In the genomic region with DNA sequence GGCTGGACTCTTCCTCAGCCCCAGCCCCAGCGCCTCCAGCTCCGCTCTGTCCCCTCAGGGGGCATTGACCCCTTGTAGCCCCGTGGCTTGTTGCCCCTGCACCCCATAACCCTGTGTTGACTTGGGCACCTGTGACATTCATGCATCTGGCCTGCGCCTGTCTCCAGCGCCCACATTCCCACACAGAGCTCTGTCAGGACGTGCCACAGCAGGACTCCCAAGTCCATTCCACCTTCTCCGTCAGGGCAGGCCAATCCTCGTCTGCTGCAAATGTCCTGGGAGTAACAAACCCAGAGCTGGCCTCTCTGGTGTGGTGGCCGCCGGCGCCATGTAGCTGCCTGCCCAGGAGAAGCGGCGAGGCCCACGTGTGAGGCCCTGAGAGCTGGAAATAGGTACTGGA, we compare ENCODE assay signal across 23 cellular contexts.
DNase-seq lines count a peak whose midpoint lies in the region; ATAC-seq, FAIRE-seq and TF ChIP-seq lines count a peak whose summit lies in the region.
"Had no signal": no experiment of that assay in that cellular context is flagged by ENCODE, and none has a peak within 500 bp of the region (broad histone marks: within the 10 kb centered on the region; RNA-seq: fewer than 3 reads in every experiment).

No MANE protein-coding gene starts in this region.

- dilution Hi-C loops in mammary epithelial cell (cut with HindIII; ENCODE audit: low sequenced_read_pairs) = no loop called here

- peak overlapping the region; percentile 94 for H3K27ac ChIP-seq in left ventricle myocardium inferior (replicated peaks)
- H3K27ac ChIP-seq in mammary epithelial cell (ENCODE audit: insufficient read depth, low read depth, low read length) = no peak overlapping the region
- H3K27ac ChIP-seq in HepG2 (ENCODE audit: extremely low read length, insufficient read depth, low read length) = peak overlapping the region; percentile 48
- H3K27ac ChIP-seq in thyroid gland = peak overlapping the region; percentile 70 to 82 (median 76)
- H3K27ac ChIP-seq in adrenal gland = no peak overlapping the region
- H3K27ac ChIP-seq: colonic mucosa, PC-9, SJSA1 had no signal

- TF ChIP-seq CTCF in left ventricle myocardium inferior (IDR thresholded peaks at IDR 0.05; ENCODE audit: borderline replicate concordance) (no peak), mammary epithelial cell (conservative IDR thresholded peaks at IDR 0.05 in 1 of 2, IDR thresholded peaks at IDR 0.05 in 1 of 2; ENCODE audit: extremely low read depth in 1 of 2, insufficient read depth in 1 of 2, low read depth in 1 of 2, low read length in 2 of 2) (no peak), HepG2 (CRISPR knock-in tag; IDR thresholded peaks at IDR 0.05) (no peak), thyroid gland (IDR thresholded peaks at IDR 0.05) (no peak), adrenal gland (IDR thresholded peaks at IDR 0.05) (no peak)

- BruUV-seq in mammary epithelial cell (replicated peaks; lab: Mats Ljungman, UMichigan) (no TSS peak), HepG2 (replicated peaks; lab: Mats Ljungman, UMichigan) (no TSS peak)

- TF ChIP-seq POLR2A in HepG2 (IDR thresholded peaks at IDR 0.05; ENCODE audit: insufficient read depth in 1 of 2, low read depth in 2 of 2, low read length in 2 of 2) = no peak
- TF ChIP-seq POLR2A in thyroid gland (IDR thresholded peaks at IDR 0.05) = no peak
- TF ChIP-seq POLR2A in adrenal gland (IDR thresholded peaks at IDR 0.05) = no peak

- H4K20me1 ChIP-seq in mammary epithelial cell (ENCODE audit: insufficient read depth, low read length) = no peaks in the 10 kb centered on the region
- peaks cover 8% of the 10 kb centered on the region; the same call in 1 of the 2 replicates for H4K20me1 ChIP-seq in HepG2 (ENCODE audit: insufficient read depth, low read length)

- H3K4me2 ChIP-seq in mammary epithelial cell (ENCODE audit: insufficient read depth, low read depth, low read length) (peak overlapping the region; percentile 56), HepG2 (ENCODE audit: low read depth, low read length) (no peak overlapping the region)
- H3K4me2 ChIP-seq: PC-9 had no signal

- in situ Hi-C loops in mammary epithelial cell (cut with MboI; ENCODE audit: low sequenced_read_pairs in 2 of 2) (no loop called here), HepG2 (cut with HindIII; ENCODE audit: extremely low pct_ligation_motif_present, low pct_unique_long_range_greater_than_20kb) (no loop called here)

- H3K79me2 ChIP-seq in mammary epithelial cell (ENCODE audit: insufficient read depth, low read length) (no peaks in the 10 kb centered on the region), HepG2 (ENCODE audit: insufficient read depth, low read length) (peaks cover 16% of the 10 kb centered on the region)

- FAIRE-seq in HepG2 (lab: Jason Lieb, UNC) = no peak
- FAIRE-seq: GM12891, H1, islet of Langerhans had no signal

- peak; percentile 18 for DNase-seq in left ventricle myocardium inferior
- no peak for DNase-seq in cardiac septum (ENCODE audit: low spot score)
- DNase-seq in mammary epithelial cell = peak; percentile 73
- no peak for DNase-seq in HepG2 (ENCODE audit: low spot score)
- no peak for DNase-seq in thyroid gland
- no peak for DNase-seq in mesenteric fat pad (ENCODE audit: low spot score)
- DNase-seq in adrenal gland = no peak
- DNase-seq: activated CD4-positive, alpha-beta memory T cell treated with anti-CD3 and anti-CD28 coated beads for 36 hours; activated naive CD4-positive, alpha-beta T cell treated with anti-CD3 and anti-CD28 coated beads, Interleukin-2, amount 50 U/mL, for 16 hours; CD4-positive, alpha-beta memory T cell; DMS53; hypothalamus; natural killer cell; NCI-H446; PC-9; stimulated activated CD4-positive, alpha-beta T cell treated with anti-CD3 and anti-CD28 coated beads, Interleukin-2, amount 100 ng/mL, for 24 hours; stimulated activated naive CD4-positive, alpha-beta T cell had no signal

- POLR2A ChIA-PET in HepG2 (lab: Yijun Ruan, JAX) = no interaction called here

- H3K9ac ChIP-seq in mammary epithelial cell (ENCODE audit: insufficient read depth, low read length) (no peak overlapping the region), HepG2 (ENCODE audit: insufficient read depth, low read depth, low read length) (no peak overlapping the region)

- H3K9me3 ChIP-seq in left ventricle myocardium inferior (replicated peaks) = no peaks in the 10 kb centered on the region
- no peaks in the 10 kb centered on the region for H3K9me3 ChIP-seq in mammary epithelial cell (replicated peaks; ENCODE audit: insufficient read depth, low read length)
- H3K9me3 ChIP-seq in HepG2 (ENCODE audit: low read length) = no peaks in the 10 kb centered on the region
- H3K9me3 ChIP-seq in thyroid gland = no peaks in the 10 kb centered on the region
- H3K9me3 ChIP-seq in adrenal gland (replicated peaks in 1 of 3) = no peaks in the 10 kb centered on the region
- H3K9me3 ChIP-seq: colonic mucosa, SJSA1 had no signal

- CTCF ChIA-PET in mammary epithelial cell (lab: Charles Lee; ENCODE audit: low non-redundant PET) = no interaction called here
- CTCF ChIA-PET in HepG2 (lab: Yijun Ruan, JAX; ENCODE audit: low intra/inter-chr PET ratio, low total read pairs) = no interaction called here

- H2AFZ ChIP-seq in mammary epithelial cell (ENCODE audit: low read depth, low read length) = peak overlapping the region; percentile 79
- no peak overlapping the region for H2AFZ ChIP-seq in HepG2 (ENCODE audit: low read length)
- H2AFZ ChIP-seq: PC-9 had no signal

- 11% methylated on average over 14 of the region's 14 CpGs for WGBS in mammary epithelial cell (ENCODE audit: low coverage, missing lambda C conversion rate)
- WGBS in HepG2 (ENCODE audit: low lambda C conversion rate) = 97% methylated on average over 13 of the region's 14 CpGs
- 65 to 90% methylated on average over 12 to 14 of the region's 14 CpGs for WGBS in thyroid gland, 2 donors
- 91 to 95% (median 93%) methylated on average over 6 to 14 of the region's 14 CpGs for WGBS in adrenal gland, 4 donors

- no peak for TF ChIP-seq RAD21 in HepG2 (CRISPR knock-in tag; IDR thresholded peaks at IDR 0.05)

- TF ChIP-seq EP300 in HepG2 (IDR thresholded peaks at IDR 0.05; ENCODE audit: low read depth in 2 of 2, low read length in 2 of 2) (no peak), HepG2 (CRISPR knock-in tag; IDR thresholded peaks at IDR 0.05; ENCODE audit: borderline replicate concordance) (no peak)

- H3K4me1 ChIP-seq in left ventricle myocardium inferior (peaks cover 97% of the 10 kb centered on the region), mammary epithelial cell (ENCODE audit: insufficient read depth, low read length) (peaks cover 21% of the 10 kb centered on the region), HepG2 (ENCODE audit: insufficient read depth, low read length) (peaks cover 50% of the 10 kb centered on the region), thyroid gland (peaks cover 82 to 97% of the 10 kb centered on the region in 2 donors), adrenal gland (replicated peaks in 1 of 2) (no peaks in the 10 kb centered on the region)

- peaks cover 4% of the 10 kb centered on the region for H3K36me3 ChIP-seq in left ventricle myocardium inferior
- no peaks in the 10 kb centered on the region for H3K36me3 ChIP-seq in mammary epithelial cell (ENCODE audit: insufficient read depth, low read length)
- peaks cover 7 to 26% of the 10 kb centered on the region in 2 experiments; a peak in 4 of 5 replicates for H3K36me3 ChIP-seq in HepG2 (replicated peaks in 1 of 2; ENCODE audit: control insufficient read depth in 1 of 2, insufficient read depth in 2 of 2, low read length in 2 of 2)
- no peaks in the 10 kb centered on the region for H3K36me3 ChIP-seq in thyroid gland
- no peaks in the 10 kb centered on the region for H3K36me3 ChIP-seq in adrenal gland (replicated peaks in 1 of 2)
- H3K36me3 ChIP-seq: colonic mucosa had no signal

- intact Hi-C loops in left ventricle myocardium inferior (cut with micrococcal nuclease) = no loop called here
- intact Hi-C loops in cardiac septum (cut with DNase I) = no loop called here
- intact Hi-C loops in mammary epithelial cell (cut with micrococcal nuclease) = no loop called here
- intact Hi-C loops in HepG2 (cut with micrococcal nuclease; ENCODE audit: unreplicated experiment) = no loop called here
- intact Hi-C loops in thyroid gland (cut with DNase I) = no loop called here
- intact Hi-C loops in adrenal gland (cut with DNase I) = no loop called here

- peak overlapping the region; percentile 15 for H3K4me3 ChIP-seq in left ventricle myocardium inferior
- H3K4me3 ChIP-seq in mammary epithelial cell (replicated peaks in 1 of 3; ENCODE audit: insufficient read depth in 1 of 3, low read depth in 2 of 3, low read length in 3 of 3) = peak overlapping the region in 1 of 3 experiments; percentile 7
- no peak overlapping the region for H3K4me3 ChIP-seq in HepG2 (replicated peaks in 1 of 3; ENCODE audit: insufficient read depth in 1 of 3, low read depth in 2 of 3, low read length in 3 of 3)
- no peak overlapping the region for H3K4me3 ChIP-seq in thyroid gland (replicated peaks in 1 of 3)
- H3K4me3 ChIP-seq in adrenal gland = no peak overlapping the region
- H3K4me3 ChIP-seq: colonic mucosa, PC-9, SJSA1 had no signal

- no peak for ATAC-seq in HepG2
- ATAC-seq in HG03175 (IDR thresholded peaks at IDR 0.05; ENCODE audit: unreplicated experiment) = no peak
- ATAC-seq: natural killer cell had no signal

- no peaks in the 10 kb centered on the region for H3K27me3 ChIP-seq in left ventricle myocardium inferior (ENCODE audit: low read depth)
- H3K27me3 ChIP-seq in mammary epithelial cell (ENCODE audit: insufficient read depth, low read length) = no peaks in the 10 kb centered on the region
- H3K27me3 ChIP-seq in HepG2 (ENCODE audit: control insufficient read depth in 1 of 2, insufficient read depth in 2 of 2, low read length in 2 of 2) = no peaks in the 10 kb centered on the region
- H3K27me3 ChIP-seq in thyroid gland = no peaks in the 10 kb centered on the region
- H3K27me3 ChIP-seq in adrenal gland = no peaks in the 10 kb centered on the region
- H3K27me3 ChIP-seq: colonic mucosa, SJSA1 had no signal

TF ChIP-seq in HepG2, 621 proteins besides CTCF, POLR2A, EP300 and RAD21:
- TF ChIP-seq ZNF780A (CRISPR knock-in tag; IDR thresholded peaks at IDR 0.05) (no peak), FOSL1 (CRISPR knock-in tag; IDR thresholded peaks at IDR 0.05; ENCODE audit: borderline replicate concordance) (no peak), ZNF3 (CRISPR knock-in tag; IDR thresholded peaks at IDR 0.05) (no peak), TCF12 (IDR thresholded peaks at IDR 0.05) (no peak), TCF12 (CRISPR knock-in tag; IDR thresholded peaks at IDR 0.05) (no peak)

Comparison
In these comparisons a context has a peak if more than half of its experiments do, and no peak if none do; other contexts are left out.
1. DNase-seq: peak in left ventricle myocardium inferior (single experiment) and mammary epithelial cell (single experiment); none in cardiac septum (single experiment), HepG2 (single experiment), thyroid gland (0 of 2), mesenteric fat pad (single experiment) and adrenal gland (0 of 7).
2. H3K27ac ChIP-seq: peak in left ventricle myocardium inferior (single experiment), HepG2 (single experiment) and thyroid gland (3 of 3); none in mammary epithelial cell (single experiment) and adrenal gland (0 of 5).